In genomic region chr5:133612021-133612860, GRCh38 we compare ENCODE assay signal across 8 cellular contexts. TPM values are rescaled to one million over a fixed set of nuclear protein-coding genes. Genes with fewer than 3 reads are reported as not detected.
A peak's percentile ranks its signal among the peaks of the same experiment; 100 is the strongest.
DNase-seq lines count a peak whose midpoint lies in the region; ATAC-seq, FAIRE-seq and TF ChIP-seq lines count a peak whose summit lies in the region.

Gene FSTL4, minus strand, starts transcription at chr5:133612541.

- no peak within 1 kb of the TSS for H3K27ac ChIP-seq in HUES48 (ENCODE audit: low read depth, low read length)
- H3K27ac ChIP-seq in parathyroid adenoma = peak within 1 kb of the TSS; percentile 48

- peak within 1 kb of the TSS; percentile 50 for H3K4me2 ChIP-seq in parathyroid adenoma (ENCODE audit: low read length)

- H3K4me1 ChIP-seq in BE2C (peaks cover 1% of the 10 kb centered on the region; the same call in 1 of the 2 replicates), HUES48 (ENCODE audit: control insufficient read depth, insufficient read depth, low read length) (peaks cover 11% of the 10 kb centered on the region), parathyroid adenoma (peaks cover 13% of the 10 kb centered on the region)

- H3K9me3 ChIP-seq in BE2C = no peaks in the 10 kb centered on the region
- no peaks in the 10 kb centered on the region for H3K9me3 ChIP-seq in HUES48 (ENCODE audit: control insufficient read depth, insufficient read depth, low read length)
- H3K9me3 ChIP-seq in parathyroid adenoma (ENCODE audit: control insufficient read depth, low read length) = no peaks in the 10 kb centered on the region

- H3K36me3 ChIP-seq in BE2C (no peaks in the 10 kb centered on the region), HUES48 (ENCODE audit: control insufficient read depth, insufficient read depth, low read length) (no peaks in the 10 kb centered on the region), parathyroid adenoma (ENCODE audit: control insufficient read depth, insufficient read depth, low read length) (no peaks in the 10 kb centered on the region)

- H3K9ac ChIP-seq in HUES48 (ENCODE audit: low read depth, low read length) (no peak within 1 kb of the TSS), parathyroid adenoma (peak within 1 kb of the TSS; percentile 1)

- no peak for TF ChIP-seq POLR2A in GM12891 (IDR thresholded peaks at IDR 0.05; ENCODE audit: low read depth, low read length)

- peak; percentile 57 for DNase-seq in BE2C
- peak; percentile 42 to 43 for DNase-seq in activated CD4-positive, alpha-beta T cell treated with anti-CD3 and anti-CD28 coated beads, Interleukin-2, amount 50 U/mL, for 48 hours
- peak in 40 of 42 donors; percentile 26 to 82 (median 53) for DNase-seq in head of caudate nucleus
- no peak for DNase-seq in GM12891 (ENCODE audit: insufficient read length, low spot score)
- DNase-seq in EL = no peak

- peak within 1 kb of the TSS; percentile 55 for H3K4me3 ChIP-seq in BE2C (ENCODE audit: low read depth, low read length)
- peak within 1 kb of the TSS; percentile 62 for H3K4me3 ChIP-seq in HUES48 (ENCODE audit: low read depth, low read length)
- H3K4me3 ChIP-seq in parathyroid adenoma (ENCODE audit: low read depth, low read length) = peak within 1 kb of the TSS; percentile 14

- no peak for FAIRE-seq in GM12891 (lab: Jason Lieb, UNC)

- H3K79me2 ChIP-seq in parathyroid adenoma = no peaks in the 10 kb centered on the region

- TF ChIP-seq CTCF in BE2C (IDR thresholded peaks at IDR 0.05; ENCODE audit: low read depth, low read length) (no peak), parathyroid adenoma (IDR thresholded peaks at IDR 0.05) (no peak)

- peak within 1 kb of the TSS; percentile 65 for H2AFZ ChIP-seq in parathyroid adenoma

- ATAC-seq in HG03095 (IDR thresholded peaks at IDR 0.05; ENCODE audit: unreplicated experiment) = no peak

- intact Hi-C loops in head of caudate nucleus (cut with DNase I) = no loop called here

- H3K27me3 ChIP-seq in BE2C = peaks cover 40% of the 10 kb centered on the region
- H3K27me3 ChIP-seq in HUES48 (ENCODE audit: control insufficient read depth, insufficient read depth, low read length) = peaks cover 63% of the 10 kb centered on the region
- no peaks in the 10 kb centered on the region for H3K27me3 ChIP-seq in parathyroid adenoma (ENCODE audit: control insufficient read depth, insufficient read depth, low read length)

TF ChIP-seq in GM12891, 5 proteins besides CTCF, POLR2A, EP300 and RAD21:
- no peak for TF ChIP-seq POLR2AphosphoS5 (IDR thresholded peaks at IDR 0.05; ENCODE audit: low read depth, low read length)
- no peak for TF ChIP-seq POU2F2 (IDR thresholded peaks at IDR 0.05; ENCODE audit: low read depth, low read length)
- no peak for TF ChIP-seq TAF1 (IDR thresholded peaks at IDR 0.05; ENCODE audit: low read depth, low read length)
- no peak for TF ChIP-seq PAX5 (IDR thresholded peaks at IDR 0.05; ENCODE audit: insufficient read depth, low read length, severe bottlenecking)
- TF ChIP-seq SPI1 (IDR thresholded peaks at IDR 0.05; ENCODE audit: low read depth, low read length) = no peak

RNA-seq across cellular contexts. Expression of gene FSTL4, which starts in this region (rescaled TPM):
- polyA plus RNA-seq in BE2C (2012; ENCODE audit: insufficient read depth, insufficient read length, low read depth) = 1.3 TPM
- not detected for polyA plus RNA-seq in GM12891 (2012; ENCODE audit: low read depth, missing spikeins)

Comparison
In these comparisons a context has a peak if more than half of its experiments do, and no peak if none do; other contexts are left out.
1. DNase-seq: peak in BE2C (single experiment), activated CD4-positive, alpha-beta T cell treated with anti-CD3 and anti-CD28 coated beads, Interleukin-2, amount 50 U/mL, for 48 hours (2 of 2) and head of caudate nucleus (40 of 42); none in GM12891 (single experiment) and EL (single experiment).
2. Peak in every context shown above with its lines, with median percentiles within 50 percentile points of each other: H3K4me3 ChIP-seq.